Comparison of ENCODE assay signal across 1 cellular context in genomic region chr11:13302440-13302958, GRCh38.
TF ChIP-seq lines count a peak whose summit lies in the region.

No MANE protein-coding gene starts in this region.

TF ChIP-seq in GM23338, 12 proteins besides CTCF, POLR2A, EP300 and RAD21 (continued from another document):
- TF ChIP-seq, protein P1, sequence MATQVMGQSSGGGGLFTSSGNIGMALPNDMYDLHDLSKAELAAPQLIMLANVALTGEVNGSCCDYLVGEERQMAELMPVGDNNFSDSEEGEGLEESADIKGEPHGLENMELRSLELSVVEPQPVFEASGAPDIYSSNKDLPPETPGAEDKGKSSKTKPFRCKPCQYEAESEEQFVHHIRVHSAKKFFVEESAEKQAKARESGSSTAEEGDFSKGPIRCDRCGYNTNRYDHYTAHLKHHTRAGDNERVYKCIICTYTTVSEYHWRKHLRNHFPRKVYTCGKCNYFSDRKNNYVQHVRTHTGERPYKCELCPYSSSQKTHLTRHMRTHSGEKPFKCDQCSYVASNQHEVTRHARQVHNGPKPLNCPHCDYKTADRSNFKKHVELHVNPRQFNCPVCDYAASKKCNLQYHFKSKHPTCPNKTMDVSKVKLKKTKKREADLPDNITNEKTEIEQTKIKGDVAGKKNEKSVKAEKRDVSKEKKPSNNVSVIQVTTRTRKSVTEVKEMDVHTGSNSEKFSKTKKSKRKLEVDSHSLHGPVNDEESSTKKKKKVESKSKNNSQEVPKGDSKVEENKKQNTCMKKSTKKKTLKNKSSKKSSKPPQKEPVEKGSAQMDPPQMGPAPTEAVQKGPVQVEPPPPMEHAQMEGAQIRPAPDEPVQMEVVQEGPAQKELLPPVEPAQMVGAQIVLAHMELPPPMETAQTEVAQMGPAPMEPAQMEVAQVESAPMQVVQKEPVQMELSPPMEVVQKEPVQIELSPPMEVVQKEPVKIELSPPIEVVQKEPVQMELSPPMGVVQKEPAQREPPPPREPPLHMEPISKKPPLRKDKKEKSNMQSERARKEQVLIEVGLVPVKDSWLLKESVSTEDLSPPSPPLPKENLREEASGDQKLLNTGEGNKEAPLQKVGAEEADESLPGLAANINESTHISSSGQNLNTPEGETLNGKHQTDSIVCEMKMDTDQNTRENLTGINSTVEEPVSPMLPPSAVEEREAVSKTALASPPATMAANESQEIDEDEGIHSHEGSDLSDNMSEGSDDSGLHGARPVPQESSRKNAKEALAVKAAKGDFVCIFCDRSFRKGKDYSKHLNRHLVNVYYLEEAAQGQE (IDR thresholded peaks at IDR 0.05; ENCODE audit: unreplicated experiment): no peak
- no peak for TF ChIP-seq JUNB (IDR thresholded peaks at IDR 0.05; ENCODE audit: unreplicated experiment)
- TF ChIP-seq EZH2phosphoT487 (IDR thresholded peaks at IDR 0.05; ENCODE audit: unreplicated experiment): no peak
- TF ChIP-seq, protein P2, sequence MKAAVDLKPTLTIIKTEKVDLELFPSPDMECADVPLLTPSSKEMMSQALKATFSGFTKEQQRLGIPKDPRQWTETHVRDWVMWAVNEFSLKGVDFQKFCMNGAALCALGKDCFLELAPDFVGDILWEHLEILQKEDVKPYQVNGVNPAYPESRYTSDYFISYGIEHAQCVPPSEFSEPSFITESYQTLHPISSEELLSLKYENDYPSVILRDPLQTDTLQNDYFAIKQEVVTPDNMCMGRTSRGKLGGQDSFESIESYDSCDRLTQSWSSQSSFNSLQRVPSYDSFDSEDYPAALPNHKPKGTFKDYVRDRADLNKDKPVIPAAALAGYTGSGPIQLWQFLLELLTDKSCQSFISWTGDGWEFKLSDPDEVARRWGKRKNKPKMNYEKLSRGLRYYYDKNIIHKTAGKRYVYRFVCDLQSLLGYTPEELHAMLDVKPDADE (IDR thresholded peaks at IDR 0.05): no peak
